In the genomic region with DNA sequence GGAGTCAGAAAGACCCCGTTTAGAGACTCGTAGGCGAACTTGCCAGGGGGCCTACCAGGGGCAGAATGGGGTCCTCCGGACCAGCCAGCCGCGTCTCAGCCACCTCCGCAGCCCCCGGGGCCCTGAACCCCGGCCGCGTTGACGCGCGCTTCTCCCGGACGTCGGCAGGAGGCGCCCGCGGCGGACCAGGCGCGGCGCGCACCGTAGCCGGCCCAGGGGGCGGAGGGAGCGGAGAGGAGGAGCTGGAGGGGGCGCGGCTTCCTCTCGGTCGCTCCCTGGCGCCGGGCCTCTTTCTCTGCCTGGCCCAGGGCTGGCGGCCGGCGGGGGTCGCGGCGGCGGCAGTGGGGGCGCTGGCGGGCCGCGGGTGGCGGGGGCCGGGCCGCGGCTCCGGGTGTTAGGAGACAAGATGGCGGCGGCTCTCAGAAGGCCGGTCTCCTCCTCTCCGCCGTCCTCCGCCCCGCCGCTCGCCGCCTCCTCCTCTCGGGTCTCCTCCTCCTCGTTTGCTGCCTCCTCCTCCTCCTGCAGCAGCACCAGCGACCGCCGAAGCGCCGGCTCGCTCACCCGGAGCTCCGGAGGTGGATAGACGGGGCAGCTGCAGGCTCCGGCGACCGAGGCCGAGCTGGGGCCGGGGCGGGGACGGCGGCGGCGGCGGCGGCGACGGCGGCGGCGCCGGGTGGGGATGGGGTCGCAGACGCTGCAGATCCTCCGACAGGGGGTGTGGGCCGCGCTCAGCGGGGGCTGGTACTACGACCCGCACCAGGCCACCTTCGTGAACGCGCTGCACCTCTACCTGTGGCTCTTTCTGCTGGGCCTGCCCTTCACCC, we compare ENCODE assay signal across 8 cellular contexts. TPM values are rescaled to one million over a fixed set of nuclear protein-coding genes. Genes with fewer than 3 reads are reported as not detected.
DNase-seq lines count a peak whose midpoint lies in the region; ATAC-seq and TF ChIP-seq lines count a peak whose summit lies in the region.

A gene (plus strand): TSS at position 288 of the 824 bp plus-strand sequence. CDS start 392 bp downstream, at position 680.

- H3K4me3 ChIP-seq in ascending aorta: peak within 1 kb of the TSS; percentile 93

- H3K4me1 ChIP-seq in ascending aorta: peaks cover 13 to 26% of the 10 kb centered on the region in 2 donors

- peak within 1 kb of the TSS; percentile 90 for H3K4me3 Mint-ChIP-seq in T-helper 2 cell treated with Interferon-gamma antibody and Interleukin-4, amounts not matched to agents 5 μg/mL and 100 μg/mL, for 36 hours

- no peaks in the 10 kb centered on the region for H3K27me3 Mint-ChIP-seq in T-helper 2 cell treated with Interferon-gamma antibody and Interleukin-4, amounts not matched to agents 5 μg/mL and 100 μg/mL, for 36 hours (ENCODE audit: low read depth)

- peaks cover 38% of the 10 kb centered on the region for H3K4me1 Mint-ChIP-seq in T-helper 2 cell treated with Interferon-gamma antibody and Interleukin-4, amounts not matched to agents 5 μg/mL and 100 μg/mL, for 36 hours (ENCODE audit: low read depth)

- peak within 1 kb of the TSS; percentile 91 for H3K27ac Mint-ChIP-seq in T-helper 2 cell treated with Interferon-gamma antibody and Interleukin-4, amounts not matched to agents 5 μg/mL and 100 μg/mL, for 36 hours

- TF ChIP-seq CTCF in ascending aorta (IDR thresholded peaks at IDR 0.05): peak; percentile 79 to 95 (median 86)

- H3K9me3 Mint-ChIP-seq in T-helper 2 cell treated with Interferon-gamma antibody and Interleukin-4, amounts not matched to agents 5 μg/mL and 100 μg/mL, for 36 hours: no peaks in the 10 kb centered on the region

- no peaks in the 10 kb centered on the region for H3K36me3 ChIP-seq in ascending aorta

- ATAC-seq in GM18498 (IDR thresholded peaks at IDR 0.05; ENCODE audit: unreplicated experiment): peak; percentile 79
- peak; percentile 60 for ATAC-seq in HG02870 (IDR thresholded peaks at IDR 0.05; ENCODE audit: unreplicated experiment)

- DNase-seq in NCI-H1694 treated with DMSO at 0.1 percent for 48 hours (lab: John Stamatoyannopoulos, UW) (peak; percentile 92), ascending aorta (ENCODE audit: low spot score in 2 of 2) (peak; percentile 50 to 92), hepatic stellate cell (ENCODE audit: low spot score) (peak; percentile 90), retina (peak; percentile 92), cortex of kidney (lab: John Stamatoyannopoulos, UW) (no peak)
- DNase-seq in T-helper 2 cell treated with Interferon-gamma antibody and Interleukin-4, amounts not matched to agents 5 μg/mL and 100 μg/mL, for 36 hours (ENCODE audit: low spot score): peak; percentile 88

- intact Hi-C loops in ascending aorta (cut with DNase I): loop anchor here (1.0 to 5.0 kb wide), 3 partner anchors 65 to 1140 kb away; a partner anchor contains a TSS

- no peaks in the 10 kb centered on the region for H3K9me3 ChIP-seq in ascending aorta

- H3K27ac ChIP-seq in ascending aorta: peak within 1 kb of the TSS; percentile 96 to 99

- H3K27me3 ChIP-seq in ascending aorta: no peaks in the 10 kb centered on the region

- H3K36me3 Mint-ChIP-seq in T-helper 2 cell treated with Interferon-gamma antibody and Interleukin-4, amounts not matched to agents 5 μg/mL and 100 μg/mL, for 36 hours (ENCODE audit: low read depth): peaks cover 16% of the 10 kb centered on the region

RNA-seq across cellular contexts. Expression of the gene that starts here (rescaled TPM):
- 73.1 TPM for total RNA-seq in ascending aorta
